8 cellular contexts compared by ENCODE assay signal in the genomic region with DNA sequence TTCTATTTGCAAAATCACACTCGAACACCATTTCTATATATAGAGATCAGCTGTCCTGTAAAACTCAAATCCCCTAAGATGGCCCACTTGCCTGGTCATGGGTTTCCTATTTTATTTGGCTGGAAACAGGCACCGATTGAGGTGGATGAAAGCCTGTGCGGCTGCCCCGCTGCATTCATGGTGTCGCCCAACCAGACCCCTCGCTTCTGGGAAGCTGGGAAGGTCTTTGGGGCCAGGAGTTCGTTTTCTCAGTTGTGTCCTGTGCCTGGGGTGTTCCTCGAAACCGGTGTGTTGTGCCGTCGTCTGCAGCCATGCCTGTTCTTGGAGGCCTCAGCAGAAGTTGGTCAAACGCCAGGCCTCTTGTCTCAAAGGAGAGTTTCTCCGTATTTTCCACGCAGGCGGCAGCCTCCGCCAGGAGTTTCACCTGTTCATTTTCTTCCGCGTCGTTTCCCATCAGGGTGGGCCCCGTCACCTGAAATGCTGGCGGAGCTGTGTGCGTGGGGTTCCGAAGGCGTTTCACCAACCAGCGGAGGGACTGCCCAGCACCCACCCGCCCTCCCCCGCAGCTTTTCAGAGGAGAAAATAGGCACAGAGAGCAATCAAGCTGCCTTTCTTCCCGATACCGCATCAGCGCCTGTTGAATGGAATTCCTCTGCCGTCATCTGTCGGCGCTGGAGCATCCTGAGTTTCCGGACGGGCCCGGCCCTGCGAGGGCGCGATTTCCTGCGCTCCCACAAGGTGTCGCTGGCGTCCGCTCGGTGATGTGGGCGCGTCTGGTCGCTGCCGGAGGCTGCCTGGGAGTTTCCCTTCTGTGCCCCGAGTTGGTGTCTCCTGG. TPM values are rescaled to one million over a fixed set of nuclear protein-coding genes. Genes with fewer than 3 reads are reported as not detected.
DNase-seq lines count a peak whose midpoint lies in the region; ATAC-seq lines count a peak whose summit lies in the region.

No MANE protein-coding gene starts in this region.

- H3K4me3 Mint-ChIP-seq in effector memory CD8-positive, alpha-beta T cell = peak overlapping the region in 1 of 2 donors; percentile 8

- H3K36me3 Mint-ChIP-seq in effector memory CD8-positive, alpha-beta T cell (ENCODE audit: insufficient read depth) = peaks cover 19% of the 10 kb centered on the region

- H3K9ac ChIP-seq in ES-I3 (ENCODE audit: low read depth, low read length) = peak overlapping the region; percentile 49

- H3K4me1 Mint-ChIP-seq in effector memory CD8-positive, alpha-beta T cell (ENCODE audit: low read depth in 2 of 2) = peaks cover 0 to 9% of the 10 kb centered on the region in 2 donors

- no peaks in the 10 kb centered on the region for H3K9me3 Mint-ChIP-seq in effector memory CD8-positive, alpha-beta T cell

- no peaks in the 10 kb centered on the region for H3K27me3 ChIP-seq in H7 (ENCODE audit: control insufficient read depth, insufficient read depth, low read length)

- peak overlapping the region; percentile 12; the same call in 1 of the 2 replicates for H3K4me3 ChIP-seq in H7 (ENCODE audit: insufficient read depth, low read depth, low read length)

- peak overlapping the region in 1 of 2 donors; percentile 17 for H3K27ac Mint-ChIP-seq in effector memory CD8-positive, alpha-beta T cell

- H3K27me3 Mint-ChIP-seq in effector memory CD8-positive, alpha-beta T cell = no peaks in the 10 kb centered on the region

- H3K4me1 ChIP-seq in ES-I3 (ENCODE audit: insufficient read depth, low read length) = no peaks in the 10 kb centered on the region

- ATAC-seq in effector memory CD8-positive, alpha-beta T cell (replicated peaks) = peak; percentile 96

- no peaks in the 10 kb centered on the region for H3K36me3 ChIP-seq in ES-I3 (ENCODE audit: insufficient read depth, low read length)
- H3K36me3 ChIP-seq in H7 (replicated peaks; ENCODE audit: control insufficient read depth, insufficient read depth, low read length) = no peaks in the 10 kb centered on the region

- no peaks in the 10 kb centered on the region for H3K9me3 ChIP-seq in ES-I3 (ENCODE audit: control insufficient read depth, insufficient read depth, low read length)

- DNase-seq in H7 (peak; percentile 96), MV-4-11 (lab: John Stamatoyannopoulos, UW) (peak; percentile 14), lung microvascular endothelial cell (ENCODE audit: low read depth in 2 of 2) (peak; percentile 85 to 91), NCI-H146 treated with DMSO at 0.1 percent for 48 hours (lab: John Stamatoyannopoulos, UW; ENCODE audit: unreplicated experiment) (no peak)
- peak; percentile 54 to 71 for DNase-seq in activated CD8-positive, alpha-beta memory T cell treated with anti-CD3 and anti-CD28 coated beads for 1 hour (ENCODE audit: extremely low read depth in 1 of 2, low read depth in 1 of 2)
- DNase-seq in effector memory CD8-positive, alpha-beta T cell = peak; percentile 79 to 85 (median 83)
- peak; percentile 65 for DNase-seq in stimulated activated CD8-positive, alpha-beta memory T cell treated with anti-CD3 and anti-CD28 coated beads, Interleukin-12 subunit alpha, Interleukin-12 subunit beta, amount 100 ng/mL, for 4 hours (ENCODE audit: low read depth)

RNA-seq across cellular contexts. Expression of a gene that starts 17.1 kb away (rescaled TPM):
- total RNA-seq in H7 (2014; rRNA removed; shearing (Covaris generic)) = 14.1 and 14.5 TPM in 2 replicates
- total RNA-seq in lung microvascular endothelial cell = 6.5 and 20.8 TPM in 2 replicates
